Comparison of ENCODE assay signal across 8 cellular contexts in the genomic region with DNA sequence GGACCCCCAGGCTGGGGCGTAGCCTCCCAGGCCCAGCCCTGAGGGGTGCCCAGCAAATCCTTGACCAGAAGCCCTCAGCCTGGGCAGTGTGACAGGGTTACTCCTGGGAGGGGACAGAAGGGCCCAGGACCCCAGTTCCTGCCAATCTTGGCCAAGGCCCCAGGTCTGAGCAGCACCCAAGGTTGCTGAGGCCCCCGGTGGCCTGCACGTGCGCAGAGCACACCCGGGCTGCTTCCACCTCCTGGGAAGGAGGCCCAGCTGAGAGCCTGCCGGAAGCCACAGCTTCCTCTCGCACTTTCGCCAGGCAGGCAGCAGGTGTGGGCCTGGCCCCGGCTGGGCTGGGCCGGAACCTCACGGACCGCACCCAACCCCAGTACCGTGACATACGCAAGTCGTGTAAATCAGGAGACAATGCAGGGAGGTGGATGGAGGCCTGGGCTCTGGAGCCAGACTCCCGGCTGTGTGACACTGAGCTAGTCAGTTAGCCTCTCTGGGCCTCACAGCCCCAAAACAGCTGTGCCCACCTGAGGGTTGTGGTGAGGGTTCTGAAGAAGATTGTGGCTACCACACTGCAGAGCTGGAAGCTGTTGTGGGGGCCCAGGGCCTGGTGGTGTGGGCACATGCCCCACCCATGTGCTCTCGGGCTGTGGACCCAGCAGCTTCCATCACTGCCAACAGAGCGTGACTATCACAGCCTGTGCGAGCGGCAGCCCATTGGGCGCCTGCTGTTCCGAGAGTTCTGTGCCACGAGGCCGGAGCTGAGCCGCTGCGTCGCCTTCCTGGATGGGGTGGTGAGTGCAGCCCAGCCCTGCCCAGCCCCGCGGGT. TPM values are rescaled to one million over a fixed set of nuclear protein-coding genes. Genes with fewer than 3 reads are reported as not detected.
DNase-seq lines count a peak whose midpoint lies in the region; ATAC-seq and TF ChIP-seq lines count a peak whose summit lies in the region.

No MANE protein-coding gene starts in this region.

- H3K9me3 ChIP-seq in CD8-positive, alpha-beta T cell (ENCODE audit: low read length): no peaks in the 10 kb centered on the region
- H3K9me3 ChIP-seq in lower lobe of right lung: no peaks in the 10 kb centered on the region

- no peaks in the 10 kb centered on the region for H4K20me1 ChIP-seq in KMS-11 (ENCODE audit: insufficient read depth)

- peak overlapping the region; percentile 63; the same call in 1 of the 2 replicates for H3K4me2 ChIP-seq in KMS-11

- peaks cover 91% of the 10 kb centered on the region for H3K4me1 ChIP-seq in CD8-positive, alpha-beta T cell (ENCODE audit: insufficient read depth, low read length)
- H3K4me1 ChIP-seq in KMS-11 (ENCODE audit: low read depth, poor library complexity, severe bottlenecking): peaks cover 57% of the 10 kb centered on the region
- H3K4me1 ChIP-seq in lower lobe of right lung: peaks cover 58% of the 10 kb centered on the region

- peak overlapping the region; percentile 43; the same call in 1 of the 2 replicates for H3K9ac ChIP-seq in KMS-11

- peak; percentile 44 for ATAC-seq in CD8-positive, alpha-beta T cell
- ATAC-seq in GM21447 (IDR thresholded peaks at IDR 0.05; ENCODE audit: unreplicated experiment): peak; percentile 42
- peak; percentile 4 to 18 for ATAC-seq in lower lobe of right lung

- CTCF ChIA-PET in CD8-positive, alpha-beta T cell (lab: Charles Lee): interaction anchor here (0.9 to 14.6 kb wide), 7 partner anchors 8 to 122 kb away, joined by 3 to 285 read pairs (median 5); partner anchors contain the start of genes F12, PFN3 and PRR7

- POLR2A ChIA-PET in CD8-positive, alpha-beta T cell (lab: Charles Lee): interaction anchor here (0.8 to 15.2 kb wide), 13 partner anchors 16 to 896 kb away, joined by 3 to 498 read pairs (median 4); partner anchors contain the start of genes DBN1, F12, LMAN2 and PDLIM7

- H3K27ac ChIP-seq in CD8-positive, alpha-beta T cell (ENCODE audit: low read depth, low read length): peak overlapping the region; percentile 69
- H3K27ac ChIP-seq in KMS-11 (peak overlapping the region; percentile 64), lower lobe of right lung (peak overlapping the region; percentile 90)

- peak overlapping the region; percentile 98 for H3K4me3 ChIP-seq in CD8-positive, alpha-beta T cell (ENCODE audit: low read depth, low read length)
- H3K4me3 ChIP-seq in KMS-11 (IDR thresholded peaks at IDR 0.05; ENCODE audit: insufficient read depth, low read depth, low read length) (no peak overlapping the region), lower lobe of right lung (peak overlapping the region; percentile 2)

- H3K4me1 Mint-ChIP-seq in CD8-positive, alpha-beta T cell (ENCODE audit: low read depth): peaks cover 66% of the 10 kb centered on the region
- peaks cover 61% of the 10 kb centered on the region for H3K4me1 Mint-ChIP-seq in activated T-helper 1 cell treated with anti-CD3 and anti-CD28 coated beads, Interleukin-12 subunit alpha, Interleukin-12 subunit beta, Interleukin-2, Interleukin-4 antibody, amounts not matched to agents 30 ng/mL and 10 ng/mL and 1 ng/mL, durations not matched to agents 14 hours and 24 hours and 36 hours (ENCODE audit: low read depth)

- peaks cover 52% of the 10 kb centered on the region for H3K36me3 ChIP-seq in CD8-positive, alpha-beta T cell (ENCODE audit: insufficient read depth, low read length)
- H3K36me3 ChIP-seq in KMS-11 (ENCODE audit: insufficient read depth) (no peaks in the 10 kb centered on the region), lower lobe of right lung (peaks cover 57% of the 10 kb centered on the region)

- peaks cover 69% of the 10 kb centered on the region for H3K36me3 Mint-ChIP-seq in CD8-positive, alpha-beta T cell
- H3K36me3 Mint-ChIP-seq in activated T-helper 1 cell treated with anti-CD3 and anti-CD28 coated beads, Interleukin-12 subunit alpha, Interleukin-12 subunit beta, Interleukin-2, Interleukin-4 antibody, amounts not matched to agents 30 ng/mL and 10 ng/mL and 1 ng/mL, durations not matched to agents 14 hours and 24 hours and 36 hours (ENCODE audit: low read depth): peaks cover 48% of the 10 kb centered on the region

- peak in 6 of 7 experiments; percentile 59 to 85 (median 70) for DNase-seq in CD8-positive, alpha-beta T cell
- peak; percentile 70 for DNase-seq in activated T-helper 1 cell treated with anti-CD3 and anti-CD28 coated beads, Interleukin-12 subunit alpha, Interleukin-12 subunit beta, Interleukin-2, Interleukin-4 antibody, amounts not matched to agents 30 ng/mL and 10 ng/mL and 1 ng/mL, durations not matched to agents 14 hours and 24 hours and 36 hours (ENCODE audit: low spot score)
- DNase-seq in lower lobe of right lung: peak; percentile 75
- no peak for DNase-seq in mesenteric fat pad (ENCODE audit: low spot score)
- DNase-seq in kidney glomerular epithelial cell (lab: John Stamatoyannopoulos, UW): no peak
- no peak for DNase-seq in NCI-H524 (lab: John Stamatoyannopoulos, UW)

- no peak overlapping the region for H2AFZ ChIP-seq in KMS-11 (ENCODE audit: low read depth)

- H3K27me3 ChIP-seq in CD8-positive, alpha-beta T cell (ENCODE audit: insufficient read depth, low read length): no peaks in the 10 kb centered on the region
- H3K27me3 ChIP-seq in KMS-11 (ENCODE audit: insufficient read depth, low read depth) (no peaks in the 10 kb centered on the region), lower lobe of right lung (ENCODE audit: low read depth) (no peaks in the 10 kb centered on the region)

- H3K27ac Mint-ChIP-seq in CD8-positive, alpha-beta T cell: peak overlapping the region; percentile 91
- H3K27ac Mint-ChIP-seq in activated T-helper 1 cell treated with anti-CD3 and anti-CD28 coated beads, Interleukin-12 subunit alpha, Interleukin-12 subunit beta, Interleukin-2, Interleukin-4 antibody, amounts not matched to agents 30 ng/mL and 10 ng/mL and 1 ng/mL, durations not matched to agents 14 hours and 24 hours and 36 hours: peak overlapping the region; percentile 91

- peak overlapping the region; percentile 91 for H3K4me3 Mint-ChIP-seq in CD8-positive, alpha-beta T cell
- peak overlapping the region; percentile 80 for H3K4me3 Mint-ChIP-seq in activated T-helper 1 cell treated with anti-CD3 and anti-CD28 coated beads, Interleukin-12 subunit alpha, Interleukin-12 subunit beta, Interleukin-2, Interleukin-4 antibody, amounts not matched to agents 30 ng/mL and 10 ng/mL and 1 ng/mL, durations not matched to agents 14 hours and 24 hours and 36 hours

- no peaks in the 10 kb centered on the region for H3K27me3 Mint-ChIP-seq in CD8-positive, alpha-beta T cell (ENCODE audit: low read depth)
- no peaks in the 10 kb centered on the region for H3K27me3 Mint-ChIP-seq in activated T-helper 1 cell treated with anti-CD3 and anti-CD28 coated beads, Interleukin-12 subunit alpha, Interleukin-12 subunit beta, Interleukin-2, Interleukin-4 antibody, amounts not matched to agents 30 ng/mL and 10 ng/mL and 1 ng/mL, durations not matched to agents 14 hours and 24 hours and 36 hours (ENCODE audit: insufficient read depth)

- TF ChIP-seq CTCF in CD8-positive, alpha-beta T cell (IDR thresholded peaks at IDR 0.05): no peak
- TF ChIP-seq CTCF in KMS-11 (conservative IDR thresholded peaks at IDR 0.05; ENCODE audit: low read depth, low read length): no peak
- TF ChIP-seq CTCF in lower lobe of right lung (IDR thresholded peaks at IDR 0.05): no peak

- H3K79me2 ChIP-seq in KMS-11 (ENCODE audit: insufficient read depth, low read depth): no peaks in the 10 kb centered on the region

- H3K9me3 Mint-ChIP-seq in CD8-positive, alpha-beta T cell: no peaks in the 10 kb centered on the region
- no peaks in the 10 kb centered on the region for H3K9me3 Mint-ChIP-seq in activated T-helper 1 cell treated with anti-CD3 and anti-CD28 coated beads, Interleukin-12 subunit alpha, Interleukin-12 subunit beta, Interleukin-2, Interleukin-4 antibody, amounts not matched to agents 30 ng/mL and 10 ng/mL and 1 ng/mL, durations not matched to agents 14 hours and 24 hours and 36 hours

- intact Hi-C loops in CD8-positive, alpha-beta T cell (cut with DNase I, micrococcal nuclease): loop anchor here (1.0 to 2.0 kb wide), 3 partner anchors 15 to 75 kb away; partner anchors contain the start of genes PRR7 (in 2 of the 2) and RGS14 (in 1 of the 2)
- intact Hi-C loops in activated T-helper 1 cell treated with anti-CD3 and anti-CD28 coated beads, Interleukin-12 subunit alpha, Interleukin-12 subunit beta, Interleukin-2, Interleukin-4 antibody, amounts not matched to agents 30 ng/mL and 10 ng/mL and 1 ng/mL, durations not matched to agents 14 hours and 24 hours and 36 hours (cut with micrococcal nuclease): no loop called here
- intact Hi-C loops in lower lobe of right lung (cut with DNase I): no loop called here

RNA-seq across cellular contexts. Expression of gene GRK6, which starts 5.1 kb away (rescaled TPM):
- total RNA-seq in CD8-positive, alpha-beta T cell: 100 to 1,000 TPM; 133 to 139 TPM
- 122 and 132 TPM in 2 replicates for total RNA-seq in activated T-helper 1 cell treated with anti-CD3 and anti-CD28 coated beads, Interleukin-12 subunit alpha, Interleukin-12 subunit beta, Interleukin-2, Interleukin-4 antibody, amounts not matched to agents 30 ng/mL and 10 ng/mL and 1 ng/mL, durations not matched to agents 14 hours and 24 hours and 36 hours
- 59.4 TPM for total RNA-seq in lower lobe of right lung
- 30.1 TPM for total RNA-seq in mesenteric fat pad

RNA-seq across cellular contexts. Expression of gene PRR7, which starts 15.1 kb away (rescaled TPM):
- total RNA-seq in CD8-positive, alpha-beta T cell: 10 to 100 TPM; 21.0 TPM
- 10.3 and 11.2 TPM in 2 replicates for total RNA-seq in activated T-helper 1 cell treated with anti-CD3 and anti-CD28 coated beads, Interleukin-12 subunit alpha, Interleukin-12 subunit beta, Interleukin-2, Interleukin-4 antibody, amounts not matched to agents 30 ng/mL and 10 ng/mL and 1 ng/mL, durations not matched to agents 14 hours and 24 hours and 36 hours
- total RNA-seq in lower lobe of right lung (1.7 TPM), mesenteric fat pad (1.00 TPM)

RNA-seq across cellular contexts. Expression of gene F12, which starts 22.2 kb away (rescaled TPM):
- total RNA-seq in CD8-positive, alpha-beta T cell: not detected
- 1.3 and 2.2 TPM in 2 replicates for total RNA-seq in activated T-helper 1 cell treated with anti-CD3 and anti-CD28 coated beads, Interleukin-12 subunit alpha, Interleukin-12 subunit beta, Interleukin-2, Interleukin-4 antibody, amounts not matched to agents 30 ng/mL and 10 ng/mL and 1 ng/mL, durations not matched to agents 14 hours and 24 hours and 36 hours
- total RNA-seq in lower lobe of right lung (0.80 TPM), mesenteric fat pad (not detected)

RNA-seq across cellular contexts. Expression of gene PFN3, which starts 31.1 kb away (rescaled TPM):
- total RNA-seq in CD8-positive, alpha-beta T cell: not detected
- not detected in 2 replicates for total RNA-seq in activated T-helper 1 cell treated with anti-CD3 and anti-CD28 coated beads, Interleukin-12 subunit alpha, Interleukin-12 subunit beta, Interleukin-2, Interleukin-4 antibody, amounts not matched to agents 30 ng/mL and 10 ng/mL and 1 ng/mL, durations not matched to agents 14 hours and 24 hours and 36 hours
- total RNA-seq in lower lobe of right lung: not detected
- not detected for total RNA-seq in mesenteric fat pad

RNA-seq across cellular contexts. Expression of gene DBN1, which starts 41.9 kb away (rescaled TPM):
- total RNA-seq in CD8-positive, alpha-beta T cell: 10 to 100 TPM; 16.2 to 19.9 TPM
- total RNA-seq in activated T-helper 1 cell treated with anti-CD3 and anti-CD28 coated beads, Interleukin-12 subunit alpha, Interleukin-12 subunit beta, Interleukin-2, Interleukin-4 antibody, amounts not matched to agents 30 ng/mL and 10 ng/mL and 1 ng/mL, durations not matched to agents 14 hours and 24 hours and 36 hours: 13.1 and 14.4 TPM in 2 replicates
- total RNA-seq in lower lobe of right lung (23.1 TPM), mesenteric fat pad (44.3 TPM)

Comparison
In these comparisons a context has a peak if more than half of its experiments do, and no peak if none do; other contexts are left out.
1. DNase-seq: peak in CD8-positive, alpha-beta T cell (6 of 7), activated T-helper 1 cell treated with anti-CD3 and anti-CD28 coated beads, Interleukin-12 subunit alpha, Interleukin-12 subunit beta, Interleukin-2, Interleukin-4 antibody, amounts not matched to agents 30 ng/mL and 10 ng/mL and 1 ng/mL, durations not matched to agents 14 hours and 24 hours and 36 hours (single experiment) and lower lobe of right lung (single experiment); none in mesenteric fat pad (single experiment), kidney glomerular epithelial cell (single experiment) and NCI-H524 (0 of 2).
2. intact Hi-C loops: an anchor here in CD8-positive, alpha-beta T cell (1.0 to 2.0 kb wide); none called in activated T-helper 1 cell treated with anti-CD3 and anti-CD28 coated beads, Interleukin-12 subunit alpha, Interleukin-12 subunit beta, Interleukin-2, Interleukin-4 antibody, amounts not matched to agents 30 ng/mL and 10 ng/mL and 1 ng/mL, durations not matched to agents 14 hours and 24 hours and 36 hours and lower lobe of right lung.
3. Peak in every context shown above with its lines, with median percentiles within 50 percentile points of each other: ATAC-seq and H3K27ac ChIP-seq.